ENCODE assay signal across 1 cellular context in the genomic region with DNA sequence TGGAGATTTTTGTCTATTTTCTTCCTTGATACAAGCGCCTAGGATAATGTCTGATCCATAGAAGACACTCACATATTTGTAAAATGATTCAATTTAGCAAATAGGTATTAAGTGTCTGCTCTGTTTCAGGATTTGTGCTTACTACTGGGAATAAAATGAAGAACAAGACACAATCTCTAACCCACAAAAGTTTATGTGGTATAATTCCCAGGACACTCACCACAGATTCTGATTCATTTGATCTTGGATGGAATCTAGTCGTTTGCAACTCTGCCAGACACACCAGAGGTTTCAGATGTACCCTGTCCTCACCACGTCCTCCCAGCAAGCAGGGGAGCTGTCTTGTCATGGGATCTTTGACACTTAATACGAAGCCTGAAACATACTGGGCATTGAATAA.
TF ChIP-seq lines count a peak whose summit lies in the region.

No MANE protein-coding gene starts in this region.

TF ChIP-seq in H1, 55 proteins besides CTCF, POLR2A, EP300 and RAD21 (continued from another document):
- TF ChIP-seq, protein P1, sequence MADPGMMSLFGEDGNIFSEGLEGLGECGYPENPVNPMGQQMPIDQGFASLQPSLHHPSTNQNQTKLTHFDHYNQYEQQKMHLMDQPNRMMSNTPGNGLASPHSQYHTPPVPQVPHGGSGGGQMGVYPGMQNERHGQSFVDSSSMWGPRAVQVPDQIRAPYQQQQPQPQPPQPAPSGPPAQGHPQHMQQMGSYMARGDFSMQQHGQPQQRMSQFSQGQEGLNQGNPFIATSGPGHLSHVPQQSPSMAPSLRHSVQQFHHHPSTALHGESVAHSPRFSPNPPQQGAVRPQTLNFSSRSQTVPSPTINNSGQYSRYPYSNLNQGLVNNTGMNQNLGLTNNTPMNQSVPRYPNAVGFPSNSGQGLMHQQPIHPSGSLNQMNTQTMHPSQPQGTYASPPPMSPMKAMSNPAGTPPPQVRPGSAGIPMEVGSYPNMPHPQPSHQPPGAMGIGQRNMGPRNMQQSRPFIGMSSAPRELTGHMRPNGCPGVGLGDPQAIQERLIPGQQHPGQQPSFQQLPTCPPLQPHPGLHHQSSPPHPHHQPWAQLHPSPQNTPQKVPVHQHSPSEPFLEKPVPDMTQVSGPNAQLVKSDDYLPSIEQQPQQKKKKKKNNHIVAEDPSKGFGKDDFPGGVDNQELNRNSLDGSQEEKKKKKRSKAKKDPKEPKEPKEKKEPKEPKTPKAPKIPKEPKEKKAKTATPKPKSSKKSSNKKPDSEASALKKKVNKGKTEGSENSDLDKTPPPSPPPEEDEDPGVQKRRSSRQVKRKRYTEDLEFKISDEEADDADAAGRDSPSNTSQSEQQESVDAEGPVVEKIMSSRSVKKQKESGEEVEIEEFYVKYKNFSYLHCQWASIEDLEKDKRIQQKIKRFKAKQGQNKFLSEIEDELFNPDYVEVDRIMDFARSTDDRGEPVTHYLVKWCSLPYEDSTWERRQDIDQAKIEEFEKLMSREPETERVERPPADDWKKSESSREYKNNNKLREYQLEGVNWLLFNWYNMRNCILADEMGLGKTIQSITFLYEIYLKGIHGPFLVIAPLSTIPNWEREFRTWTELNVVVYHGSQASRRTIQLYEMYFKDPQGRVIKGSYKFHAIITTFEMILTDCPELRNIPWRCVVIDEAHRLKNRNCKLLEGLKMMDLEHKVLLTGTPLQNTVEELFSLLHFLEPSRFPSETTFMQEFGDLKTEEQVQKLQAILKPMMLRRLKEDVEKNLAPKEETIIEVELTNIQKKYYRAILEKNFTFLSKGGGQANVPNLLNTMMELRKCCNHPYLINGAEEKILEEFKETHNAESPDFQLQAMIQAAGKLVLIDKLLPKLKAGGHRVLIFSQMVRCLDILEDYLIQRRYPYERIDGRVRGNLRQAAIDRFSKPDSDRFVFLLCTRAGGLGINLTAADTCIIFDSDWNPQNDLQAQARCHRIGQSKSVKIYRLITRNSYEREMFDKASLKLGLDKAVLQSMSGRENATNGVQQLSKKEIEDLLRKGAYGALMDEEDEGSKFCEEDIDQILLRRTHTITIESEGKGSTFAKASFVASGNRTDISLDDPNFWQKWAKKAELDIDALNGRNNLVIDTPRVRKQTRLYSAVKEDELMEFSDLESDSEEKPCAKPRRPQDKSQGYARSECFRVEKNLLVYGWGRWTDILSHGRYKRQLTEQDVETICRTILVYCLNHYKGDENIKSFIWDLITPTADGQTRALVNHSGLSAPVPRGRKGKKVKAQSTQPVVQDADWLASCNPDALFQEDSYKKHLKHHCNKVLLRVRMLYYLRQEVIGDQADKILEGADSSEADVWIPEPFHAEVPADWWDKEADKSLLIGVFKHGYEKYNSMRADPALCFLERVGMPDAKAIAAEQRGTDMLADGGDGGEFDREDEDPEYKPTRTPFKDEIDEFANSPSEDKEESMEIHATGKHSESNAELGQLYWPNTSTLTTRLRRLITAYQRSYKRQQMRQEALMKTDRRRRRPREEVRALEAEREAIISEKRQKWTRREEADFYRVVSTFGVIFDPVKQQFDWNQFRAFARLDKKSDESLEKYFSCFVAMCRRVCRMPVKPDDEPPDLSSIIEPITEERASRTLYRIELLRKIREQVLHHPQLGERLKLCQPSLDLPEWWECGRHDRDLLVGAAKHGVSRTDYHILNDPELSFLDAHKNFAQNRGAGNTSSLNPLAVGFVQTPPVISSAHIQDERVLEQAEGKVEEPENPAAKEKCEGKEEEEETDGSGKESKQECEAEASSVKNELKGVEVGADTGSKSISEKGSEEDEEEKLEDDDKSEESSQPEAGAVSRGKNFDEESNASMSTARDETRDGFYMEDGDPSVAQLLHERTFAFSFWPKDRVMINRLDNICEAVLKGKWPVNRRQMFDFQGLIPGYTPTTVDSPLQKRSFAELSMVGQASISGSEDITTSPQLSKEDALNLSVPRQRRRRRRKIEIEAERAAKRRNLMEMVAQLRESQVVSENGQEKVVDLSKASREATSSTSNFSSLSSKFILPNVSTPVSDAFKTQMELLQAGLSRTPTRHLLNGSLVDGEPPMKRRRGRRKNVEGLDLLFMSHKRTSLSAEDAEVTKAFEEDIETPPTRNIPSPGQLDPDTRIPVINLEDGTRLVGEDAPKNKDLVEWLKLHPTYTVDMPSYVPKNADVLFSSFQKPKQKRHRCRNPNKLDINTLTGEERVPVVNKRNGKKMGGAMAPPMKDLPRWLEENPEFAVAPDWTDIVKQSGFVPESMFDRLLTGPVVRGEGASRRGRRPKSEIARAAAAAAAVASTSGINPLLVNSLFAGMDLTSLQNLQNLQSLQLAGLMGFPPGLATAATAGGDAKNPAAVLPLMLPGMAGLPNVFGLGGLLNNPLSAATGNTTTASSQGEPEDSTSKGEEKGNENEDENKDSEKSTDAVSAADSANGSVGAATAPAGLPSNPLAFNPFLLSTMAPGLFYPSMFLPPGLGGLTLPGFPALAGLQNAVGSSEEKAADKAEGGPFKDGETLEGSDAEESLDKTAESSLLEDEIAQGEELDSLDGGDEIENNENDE (IDR thresholded peaks at IDR 0.05; ENCODE audit: insufficient replicate concordance, low read length) = no peak
- TF ChIP-seq YY1 (IDR thresholded peaks at IDR 0.05; ENCODE audit: low read depth, low read length) (no peak), SP2 (IDR thresholded peaks at IDR 0.05; ENCODE audit: low read length) (no peak), SIN3A (conservative IDR thresholded peaks at IDR 0.05 in 1 of 2, IDR thresholded peaks at IDR 0.05 in 1 of 2; ENCODE audit: low read depth in 1 of 2, low read length in 2 of 2) (no peak), CTBP2 (IDR thresholded peaks at IDR 0.05; ENCODE audit: borderline replicate concordance, insufficient read depth, insufficient read length, low read length) (no peak), EGR1 (IDR thresholded peaks at IDR 0.05; ENCODE audit: borderline replicate concordance, low read depth, low read length) (no peak), CEBPB (IDR thresholded peaks at IDR 0.05; ENCODE audit: low read depth, low read length) (no peak), NRF1 (IDR thresholded peaks at IDR 0.05; ENCODE audit: low read depth, low read length) (no peak), SP1 (IDR thresholded peaks at IDR 0.05; ENCODE audit: low read depth, low read length) (no peak), CHD2 (IDR thresholded peaks at IDR 0.05; ENCODE audit: low read length) (no peak), SIRT6 (IDR thresholded peaks at IDR 0.05; ENCODE audit: low read length) (no peak)
